In genomic region chr2:129408570-129408969, GRCh38 we compare ENCODE assay signal across 7 cellular contexts.
"Had no signal": no experiment of that assay in that cellular context is flagged by ENCODE, and none has a peak within 500 bp of the region (broad histone marks: within the 10 kb centered on the region; RNA-seq: fewer than 3 reads in every experiment).

No MANE protein-coding gene starts in this region.

- H3K4me3 ChIP-seq: GM12878 had no signal

- ATAC-seq: GM12878 had no signal

- FAIRE-seq: G401.6, GM12878, GM12891, GM12892, GM18507 had no signal

- DNase-seq: GDM1, GF-D8 had no signal
